In genomic region chr3:81154611-81155143, GRCh38 we compare ENCODE assay signal across 23 cellular contexts.
"Had no signal": no experiment of that assay in that cellular context is flagged by ENCODE, and none has a peak within 500 bp of the region (broad histone marks: within the 10 kb centered on the region; RNA-seq: fewer than 3 reads in every experiment).

No MANE protein-coding gene starts in this region.

- H3K27ac ChIP-seq: adrenal gland, breast epithelium, gastrocnemius medialis, neutrophil, parathyroid adenoma, sigmoid colon, thoracic aorta, upper lobe of right lung, WERI-Rb-1 had no signal

- H3K36me3 Mint-ChIP-seq: stimulated activated naive B cell treated with anti-CD40 and anti-IgM and Interleukin-4, amounts not matched to agents 10 μg/mL and 1 μg/mL and 100 μg/mL, for 72 hours had no signal

- ATAC-seq: activated naive CD4-positive, alpha-beta T cell treated with anti-CD3 and anti-CD28 coated beads, Interleukin-2, amount 50 U/mL, for 72 hours; esophagus mucosa; gastrocnemius medialis; naive thymus-derived CD4-positive, alpha-beta T cell; T-helper 17 cell; upper lobe of right lung had no signal

- H3K27me3 Mint-ChIP-seq: naive thymus-derived CD4-positive, alpha-beta T cell; stimulated activated naive B cell treated with anti-CD40 and anti-IgM and Interleukin-4, amounts not matched to agents 10 μg/mL and 1 μg/mL and 100 μg/mL, for 72 hours; T-helper 17 cell had no signal

- FAIRE-seq: astrocyte had no signal

- H3K4me1 Mint-ChIP-seq: immature natural killer cell; naive thymus-derived CD4-positive, alpha-beta T cell; stimulated activated naive B cell treated with anti-CD40 and anti-IgM and Interleukin-4, amounts not matched to agents 10 μg/mL and 1 μg/mL and 100 μg/mL, for 72 hours; T-helper 17 cell had no signal

- H3K4me3 Mint-ChIP-seq: immature natural killer cell; naive thymus-derived CD4-positive, alpha-beta T cell; stimulated activated naive B cell treated with anti-CD40 and anti-IgM and Interleukin-4, amounts not matched to agents 10 μg/mL and 1 μg/mL and 100 μg/mL, for 72 hours; T-helper 17 cell had no signal

- H3K4me3 ChIP-seq: adrenal gland, breast epithelium, gastrocnemius medialis, sigmoid colon, thoracic aorta, upper lobe of right lung had no signal

- DNase-seq: activated CD4-positive, alpha-beta T cell treated with anti-CD3 and anti-CD28 coated beads, Interleukin-2, amount 50 U/mL, for 4 hours; activated gamma-delta T cell; adrenal gland; cerebellar nuclear complex; effector CD4-positive, alpha-beta T cell; gastrocnemius medialis; head of caudate nucleus; immature natural killer cell; mesenchymal stem cell; naive thymus-derived CD4-positive, alpha-beta T cell; sigmoid colon; stimulated activated CD4-positive, alpha-beta T cell treated with anti-CD3 and anti-CD28 coated beads, Interleukin-4, amount 100 ng/mL, for 4 hours; stimulated activated naive B cell treated with anti-CD40 and anti-IgM and Interleukin-4, amounts not matched to agents 10 μg/mL and 1 μg/mL and 100 μg/mL, for 72 hours; T-helper 17 cell; upper lobe of right lung; WERI-Rb-1 had no signal

- H3K27ac Mint-ChIP-seq: activated naive CD4-positive, alpha-beta T cell treated with anti-CD3 and anti-CD28 coated beads, Interleukin-2, amount 50 U/mL, for 72 hours; immature natural killer cell; naive thymus-derived CD4-positive, alpha-beta T cell; stimulated activated naive B cell treated with anti-CD40 and anti-IgM and Interleukin-4, amounts not matched to agents 10 μg/mL and 1 μg/mL and 100 μg/mL, for 72 hours; T-helper 17 cell had no signal
